Comparison of ENCODE assay signal across 35 cellular contexts in the genomic region with DNA sequence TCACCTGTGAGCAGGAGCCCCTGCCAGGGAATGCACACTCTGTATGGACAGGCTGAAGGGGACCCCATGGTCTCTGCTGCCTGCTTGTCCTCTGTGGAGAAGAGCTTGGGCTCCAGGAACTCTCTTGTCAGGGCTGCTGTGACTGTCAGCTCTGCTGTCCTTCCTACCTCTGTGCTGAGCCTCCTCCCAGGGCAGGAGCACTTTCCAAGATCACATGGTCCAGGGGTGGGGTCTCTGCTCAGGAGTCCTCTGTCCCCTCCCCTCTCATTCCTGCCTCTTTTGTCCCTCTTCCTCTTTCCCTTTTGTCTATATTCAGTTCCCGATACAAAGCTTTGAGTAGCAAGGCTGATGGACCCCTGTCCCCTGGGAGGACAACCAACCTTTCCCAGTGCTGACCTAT. TPM values are rescaled to one million over a fixed set of nuclear protein-coding genes. Genes with fewer than 3 reads are reported as not detected.
"Had no signal": no experiment of that assay in that cellular context is flagged by ENCODE, and none has a peak within 500 bp of the region (broad histone marks: within the 10 kb centered on the region; RNA-seq: fewer than 3 reads in every experiment).

Gene CEACAM7, minus strand, starts transcription at position 173 of the 400 bp plus-strand sequence. Its CDS starts 105 bp downstream, at position 68.

- H3K4me3 ChIP-seq: ascending aorta, gastroesophageal sphincter, lower lobe of right lung, right lobe of liver, testis, uterus had no signal

- H3K27ac Mint-ChIP-seq: activated CD4-positive, alpha-beta T cell treated with anti-CD3 and anti-CD28 coated beads for 36 hours; activated naive CD4-positive, alpha-beta T cell treated with anti-CD3 and anti-CD28 coated beads for 36 hours; activated naive CD8-positive, alpha-beta T cell treated with anti-CD3 and anti-CD28 coated beads, Interleukin-2, amount 10 ng/mL, durations not matched to agents 7 days and 5 days; dendritic cell treated with granulocyte-macrophage colony-stimulating factor and Interleukin-4, amounts not matched to agents 40 ng/mL and 50 ng/mL, for 4 days; immature natural killer cell; natural killer cell treated with Interleukin-12 subunit alpha and Interleukin-12 subunit beta and Interleukin-15 and Interleukin-18, amount 100 ng/mL, for 72 hours; T-helper 2 cell treated with Interferon-gamma antibody and Interleukin-4, amounts not matched to agents 5 μg/mL and 100 μg/mL, for 36 hours had no signal

- H3K27me3 ChIP-seq: ascending aorta, brain microvascular endothelial cell, right lobe of liver, testis, uterus had no signal

- H3K9me3 Mint-ChIP-seq: activated naive CD8-positive, alpha-beta T cell treated with anti-CD3 and anti-CD28 coated beads, Interleukin-2, amount 10 ng/mL, durations not matched to agents 7 days and 5 days; dendritic cell treated with granulocyte-macrophage colony-stimulating factor and Interleukin-4, amounts not matched to agents 40 ng/mL and 50 ng/mL, for 4 days; natural killer cell treated with Interleukin-12 subunit alpha and Interleukin-12 subunit beta and Interleukin-15 and Interleukin-18, amount 100 ng/mL, for 72 hours had no signal

- ATAC-seq: activated CD4-positive, alpha-beta T cell treated with anti-CD3 and anti-CD28 coated beads for 36 hours; gastroesophageal sphincter; left lobe of liver; lower lobe of right lung; natural killer cell treated with Interleukin-12 subunit alpha and Interleukin-12 subunit beta and Interleukin-15 and Interleukin-18, amount 100 ng/mL, for 72 hours; right lobe of liver; stimulated activated naive CD8-positive, alpha-beta T cell treated with anti-CD3 and anti-CD28 coated beads, Interleukin-15, Interleukin-2, amounts not matched to agents 100 U/mL and 50 U/mL, for 24 hours had no signal

- H3K36me3 Mint-ChIP-seq: activated naive CD8-positive, alpha-beta T cell treated with anti-CD3 and anti-CD28 coated beads, Interleukin-2, amount 10 ng/mL, durations not matched to agents 7 days and 5 days; immature natural killer cell had no signal

- H3K9me3 ChIP-seq: right lobe of liver, testis, uterus had no signal

- H3K4me1 Mint-ChIP-seq: activated CD4-positive, alpha-beta T cell treated with anti-CD3 and anti-CD28 coated beads for 36 hours; activated naive CD8-positive, alpha-beta T cell treated with anti-CD3 and anti-CD28 coated beads, Interleukin-2, amount 10 ng/mL, durations not matched to agents 7 days and 5 days had no signal

- H3K4me3 Mint-ChIP-seq: activated CD4-positive, alpha-beta T cell treated with anti-CD3 and anti-CD28 coated beads for 36 hours; activated naive CD4-positive, alpha-beta T cell treated with anti-CD3 and anti-CD28 coated beads for 36 hours; activated naive CD8-positive, alpha-beta T cell treated with anti-CD3 and anti-CD28 coated beads, Interleukin-2, amount 10 ng/mL, durations not matched to agents 7 days and 5 days; dendritic cell treated with granulocyte-macrophage colony-stimulating factor and Interleukin-4, amounts not matched to agents 40 ng/mL and 50 ng/mL, for 4 days; immature natural killer cell; natural killer cell treated with Interleukin-12 subunit alpha and Interleukin-12 subunit beta and Interleukin-15 and Interleukin-18, amount 100 ng/mL, for 72 hours; T-helper 2 cell treated with Interferon-gamma antibody and Interleukin-4, amounts not matched to agents 5 μg/mL and 100 μg/mL, for 36 hours had no signal

- H3K27ac ChIP-seq: ascending aorta, brain microvascular endothelial cell, gastroesophageal sphincter, lower lobe of right lung, right lobe of liver, testis, uterus had no signal

- H3K36me3 ChIP-seq: ascending aorta, brain microvascular endothelial cell, gastroesophageal sphincter, lower lobe of right lung, right lobe of liver, uterus had no signal

- DNase-seq: activated CD4-positive, alpha-beta T cell treated with anti-CD3 and anti-CD28 coated beads for 36 hours; activated CD4-positive, CD25-positive, alpha-beta regulatory T cell; activated CD8-positive, alpha-beta memory T cell treated with anti-CD3 and anti-CD28 coated beads for 24 hours; activated effector memory CD4-positive, alpha-beta T cell treated with anti-CD3 and anti-CD28 coated beads, Interleukin-2, amount 50 U/mL, for 16 hours; activated naive CD4-positive, alpha-beta T cell treated with anti-CD3 and anti-CD28 coated beads for 36 hours; activated naive CD8-positive, alpha-beta T cell treated with anti-CD3 and anti-CD28 coated beads, Interleukin-2, amount 10 ng/mL, durations not matched to agents 7 days and 5 days; brain microvascular endothelial cell; caudate nucleus; head of caudate nucleus; hippocampal formation; immature natural killer cell; lower lobe of right lung; mesenchymal stem cell; posterior cingulate gyrus; stimulated activated CD4-positive, alpha-beta T cell treated with anti-CD3 and anti-CD28 coated beads, Interleukin-2, amount 100 ng/mL, for 48 hours; stimulated activated naive CD8-positive, alpha-beta T cell treated with anti-CD3 and anti-CD28 coated beads, Interleukin-15, Interleukin-2, amounts not matched to agents 100 U/mL and 50 U/mL, for 24 hours; T-helper 1 cell; testis; trophoblast cell; uterus had no signal

- H3K4me1 ChIP-seq: ascending aorta, gastroesophageal sphincter, lower lobe of right lung, right lobe of liver, testis, uterus had no signal

RNA-seq across cellular contexts. Expression of gene CEACAM7, which starts in this region (rescaled TPM):
- total RNA-seq: activated CD4-positive, alpha-beta T cell treated with anti-CD3 and anti-CD28 coated beads for 36 hours; activated naive CD4-positive, alpha-beta T cell treated with anti-CD3 and anti-CD28 coated beads for 36 hours; activated naive CD8-positive, alpha-beta T cell treated with anti-CD3 and anti-CD28 coated beads, Interleukin-2, amount 10 ng/mL, durations not matched to agents 7 days and 5 days; ascending aorta; chondrocyte; fibroblast of lung; fibroblast of villous mesenchyme; kidney epithelial cell; left lobe of liver; lower lobe of right lung; myocyte; natural killer cell treated with Interleukin-12 subunit alpha and Interleukin-12 subunit beta and Interleukin-15 and Interleukin-18, amount 100 ng/mL, for 72 hours; osteoblast; renal cortical epithelial cell; right lobe of liver; skeletal muscle tissue had no signal
- polyA plus RNA-seq: fibroblast of lung, immature natural killer cell had no signal
